Comparison of ENCODE assay signal across 2 cellular contexts in the genomic region with DNA sequence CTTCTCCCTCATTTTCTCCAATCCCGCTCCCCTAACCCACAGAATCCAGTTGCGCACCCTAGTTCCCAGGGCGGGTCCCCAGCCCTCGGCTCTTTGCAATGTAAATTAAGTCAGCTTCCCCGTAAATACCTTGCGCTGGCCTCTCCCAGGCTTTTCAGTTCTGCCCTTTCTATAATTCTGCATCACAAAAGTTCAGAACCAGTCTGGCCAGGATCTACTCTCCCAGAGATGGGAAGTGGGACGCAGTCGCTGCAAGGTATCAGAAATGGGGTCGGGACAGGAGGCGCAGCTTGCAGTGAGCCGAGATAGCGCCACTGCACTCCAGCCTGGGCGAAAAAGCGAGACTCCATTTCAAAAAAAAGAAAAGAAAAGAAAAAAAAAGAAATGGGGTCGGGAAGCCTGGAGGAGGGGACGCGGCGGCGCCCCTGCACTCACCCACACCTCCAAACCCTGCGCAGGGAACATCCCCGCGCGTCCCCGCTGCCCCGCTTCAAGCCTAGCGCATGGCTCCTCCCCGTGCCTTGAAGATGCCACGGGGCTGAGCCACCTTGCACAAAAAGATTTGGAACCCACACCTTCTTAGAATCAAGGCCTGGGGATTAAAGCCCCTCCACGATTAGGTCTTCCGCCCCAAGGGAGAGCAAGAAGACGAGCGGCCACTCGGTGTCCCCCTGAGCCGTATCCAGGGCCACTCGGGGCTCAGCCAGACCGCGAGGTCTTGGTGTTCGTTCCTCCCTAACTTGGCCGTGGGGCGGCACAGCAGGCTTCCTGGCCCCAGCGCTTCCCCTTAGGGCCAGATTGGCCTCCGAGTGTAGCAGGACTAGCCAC.
TF ChIP-seq lines count a peak whose summit lies in the region.

No MANE protein-coding gene starts in this region.

TF ChIP-seq in GM23338, 12 proteins besides CTCF, POLR2A, EP300 and RAD21:
- TF ChIP-seq ZNF331 (CRISPR knock-in tag; IDR thresholded peaks at IDR 0.05; ENCODE audit: low read depth), result no peak
- peak; percentile 38; the same call in 1 of the 2 replicates for TF ChIP-seq POLR2AphosphoS5 (IDR thresholded peaks at IDR 0.05; ENCODE audit: low read depth)
- TF ChIP-seq, protein P1, sequence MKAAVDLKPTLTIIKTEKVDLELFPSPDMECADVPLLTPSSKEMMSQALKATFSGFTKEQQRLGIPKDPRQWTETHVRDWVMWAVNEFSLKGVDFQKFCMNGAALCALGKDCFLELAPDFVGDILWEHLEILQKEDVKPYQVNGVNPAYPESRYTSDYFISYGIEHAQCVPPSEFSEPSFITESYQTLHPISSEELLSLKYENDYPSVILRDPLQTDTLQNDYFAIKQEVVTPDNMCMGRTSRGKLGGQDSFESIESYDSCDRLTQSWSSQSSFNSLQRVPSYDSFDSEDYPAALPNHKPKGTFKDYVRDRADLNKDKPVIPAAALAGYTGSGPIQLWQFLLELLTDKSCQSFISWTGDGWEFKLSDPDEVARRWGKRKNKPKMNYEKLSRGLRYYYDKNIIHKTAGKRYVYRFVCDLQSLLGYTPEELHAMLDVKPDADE (IDR thresholded peaks at IDR 0.05), result no peak
- no peak for TF ChIP-seq CREB1 (CRISPR knock-in tag; IDR thresholded peaks at IDR 0.05; ENCODE audit: low read depth)

TF ChIP-seq in WTC11, 78 proteins besides CTCF, POLR2A, EP300 and RAD21 (continues in another document):
- TF ChIP-seq, protein P2, sequence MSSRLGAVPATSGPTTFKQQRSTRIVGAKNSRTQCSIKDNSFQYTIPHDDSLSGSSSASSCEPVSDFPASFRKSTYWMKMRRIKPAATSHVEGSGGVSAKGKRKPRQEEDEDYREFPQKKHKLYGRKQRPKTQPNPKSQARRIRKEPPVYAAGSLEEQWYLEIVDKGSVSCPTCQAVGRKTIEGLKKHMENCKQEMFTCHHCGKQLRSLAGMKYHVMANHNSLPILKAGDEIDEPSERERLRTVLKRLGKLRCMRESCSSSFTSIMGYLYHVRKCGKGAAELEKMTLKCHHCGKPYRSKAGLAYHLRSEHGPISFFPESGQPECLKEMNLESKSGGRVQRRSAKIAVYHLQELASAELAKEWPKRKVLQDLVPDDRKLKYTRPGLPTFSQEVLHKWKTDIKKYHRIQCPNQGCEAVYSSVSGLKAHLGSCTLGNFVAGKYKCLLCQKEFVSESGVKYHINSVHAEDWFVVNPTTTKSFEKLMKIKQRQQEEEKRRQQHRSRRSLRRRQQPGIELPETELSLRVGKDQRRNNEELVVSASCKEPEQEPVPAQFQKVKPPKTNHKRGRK (CRISPR knock-in tag; IDR thresholded peaks at IDR 0.05; ENCODE audit: borderline replicate concordance), result no peak
- TF ChIP-seq, protein P3, sequence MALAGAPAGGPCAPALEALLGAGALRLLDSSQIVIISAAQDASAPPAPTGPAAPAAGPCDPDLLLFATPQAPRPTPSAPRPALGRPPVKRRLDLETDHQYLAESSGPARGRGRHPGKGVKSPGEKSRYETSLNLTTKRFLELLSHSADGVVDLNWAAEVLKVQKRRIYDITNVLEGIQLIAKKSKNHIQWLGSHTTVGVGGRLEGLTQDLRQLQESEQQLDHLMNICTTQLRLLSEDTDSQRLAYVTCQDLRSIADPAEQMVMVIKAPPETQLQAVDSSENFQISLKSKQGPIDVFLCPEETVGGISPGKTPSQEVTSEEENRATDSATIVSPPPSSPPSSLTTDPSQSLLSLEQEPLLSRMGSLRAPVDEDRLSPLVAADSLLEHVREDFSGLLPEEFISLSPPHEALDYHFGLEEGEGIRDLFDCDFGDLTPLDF (CRISPR knock-in tag; IDR thresholded peaks at IDR 0.05), result no peak
- TF ChIP-seq, protein P4, sequence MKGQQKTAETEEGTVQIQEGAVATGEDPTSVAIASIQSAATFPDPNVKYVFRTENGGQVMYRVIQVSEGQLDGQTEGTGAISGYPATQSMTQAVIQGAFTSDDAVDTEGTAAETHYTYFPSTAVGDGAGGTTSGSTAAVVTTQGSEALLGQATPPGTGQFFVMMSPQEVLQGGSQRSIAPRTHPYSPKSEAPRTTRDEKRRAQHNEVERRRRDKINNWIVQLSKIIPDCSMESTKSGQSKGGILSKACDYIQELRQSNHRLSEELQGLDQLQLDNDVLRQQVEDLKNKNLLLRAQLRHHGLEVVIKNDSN (CRISPR knock-in tag; IDR thresholded peaks at IDR 0.05), result no peak
- TF ChIP-seq, protein P5, sequence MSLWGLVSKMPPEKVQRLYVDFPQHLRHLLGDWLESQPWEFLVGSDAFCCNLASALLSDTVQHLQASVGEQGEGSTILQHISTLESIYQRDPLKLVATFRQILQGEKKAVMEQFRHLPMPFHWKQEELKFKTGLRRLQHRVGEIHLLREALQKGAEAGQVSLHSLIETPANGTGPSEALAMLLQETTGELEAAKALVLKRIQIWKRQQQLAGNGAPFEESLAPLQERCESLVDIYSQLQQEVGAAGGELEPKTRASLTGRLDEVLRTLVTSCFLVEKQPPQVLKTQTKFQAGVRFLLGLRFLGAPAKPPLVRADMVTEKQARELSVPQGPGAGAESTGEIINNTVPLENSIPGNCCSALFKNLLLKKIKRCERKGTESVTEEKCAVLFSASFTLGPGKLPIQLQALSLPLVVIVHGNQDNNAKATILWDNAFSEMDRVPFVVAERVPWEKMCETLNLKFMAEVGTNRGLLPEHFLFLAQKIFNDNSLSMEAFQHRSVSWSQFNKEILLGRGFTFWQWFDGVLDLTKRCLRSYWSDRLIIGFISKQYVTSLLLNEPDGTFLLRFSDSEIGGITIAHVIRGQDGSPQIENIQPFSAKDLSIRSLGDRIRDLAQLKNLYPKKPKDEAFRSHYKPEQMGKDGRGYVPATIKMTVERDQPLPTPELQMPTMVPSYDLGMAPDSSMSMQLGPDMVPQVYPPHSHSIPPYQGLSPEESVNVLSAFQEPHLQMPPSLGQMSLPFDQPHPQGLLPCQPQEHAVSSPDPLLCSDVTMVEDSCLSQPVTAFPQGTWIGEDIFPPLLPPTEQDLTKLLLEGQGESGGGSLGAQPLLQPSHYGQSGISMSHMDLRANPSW (CRISPR knock-in tag; conservative IDR thresholded peaks at IDR 0.05; ENCODE audit: low read depth), result no peak
- TF ChIP-seq TEAD4 (CRISPR knock-in tag; IDR thresholded peaks at IDR 0.05), result no peak
- TF ChIP-seq, protein P6, sequence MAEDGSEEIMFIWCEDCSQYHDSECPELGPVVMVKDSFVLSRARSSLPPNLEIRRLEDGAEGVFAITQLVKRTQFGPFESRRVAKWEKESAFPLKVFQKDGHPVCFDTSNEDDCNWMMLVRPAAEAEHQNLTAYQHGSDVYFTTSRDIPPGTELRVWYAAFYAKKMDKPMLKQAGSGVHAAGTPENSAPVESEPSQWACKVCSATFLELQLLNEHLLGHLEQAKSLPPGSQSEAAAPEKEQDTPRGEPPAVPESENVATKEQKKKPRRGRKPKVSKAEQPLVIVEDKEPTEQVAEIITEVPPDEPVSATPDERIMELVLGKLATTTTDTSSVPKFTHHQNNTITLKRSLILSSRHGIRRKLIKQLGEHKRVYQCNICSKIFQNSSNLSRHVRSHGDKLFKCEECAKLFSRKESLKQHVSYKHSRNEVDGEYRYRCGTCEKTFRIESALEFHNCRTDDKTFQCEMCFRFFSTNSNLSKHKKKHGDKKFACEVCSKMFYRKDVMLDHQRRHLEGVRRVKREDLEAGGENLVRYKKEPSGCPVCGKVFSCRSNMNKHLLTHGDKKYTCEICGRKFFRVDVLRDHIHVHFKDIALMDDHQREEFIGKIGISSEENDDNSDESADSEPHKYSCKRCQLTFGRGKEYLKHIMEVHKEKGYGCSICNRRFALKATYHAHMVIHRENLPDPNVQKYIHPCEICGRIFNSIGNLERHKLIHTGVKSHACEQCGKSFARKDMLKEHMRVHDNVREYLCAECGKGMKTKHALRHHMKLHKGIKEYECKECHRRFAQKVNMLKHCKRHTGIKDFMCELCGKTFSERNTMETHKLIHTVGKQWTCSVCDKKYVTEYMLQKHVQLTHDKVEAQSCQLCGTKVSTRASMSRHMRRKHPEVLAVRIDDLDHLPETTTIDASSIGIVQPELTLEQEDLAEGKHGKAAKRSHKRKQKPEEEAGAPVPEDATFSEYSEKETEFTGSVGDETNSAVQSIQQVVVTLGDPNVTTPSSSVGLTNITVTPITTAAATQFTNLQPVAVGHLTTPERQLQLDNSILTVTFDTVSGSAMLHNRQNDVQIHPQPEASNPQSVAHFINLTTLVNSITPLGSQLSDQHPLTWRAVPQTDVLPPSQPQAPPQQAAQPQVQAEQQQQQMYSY (CRISPR knock-in tag; IDR thresholded peaks at IDR 0.05), result no peak
- TF ChIP-seq ELF4 (CRISPR knock-in tag; IDR thresholded peaks at IDR 0.05; ENCODE audit: low read depth), result no peak
- TF ChIP-seq, protein P7, sequence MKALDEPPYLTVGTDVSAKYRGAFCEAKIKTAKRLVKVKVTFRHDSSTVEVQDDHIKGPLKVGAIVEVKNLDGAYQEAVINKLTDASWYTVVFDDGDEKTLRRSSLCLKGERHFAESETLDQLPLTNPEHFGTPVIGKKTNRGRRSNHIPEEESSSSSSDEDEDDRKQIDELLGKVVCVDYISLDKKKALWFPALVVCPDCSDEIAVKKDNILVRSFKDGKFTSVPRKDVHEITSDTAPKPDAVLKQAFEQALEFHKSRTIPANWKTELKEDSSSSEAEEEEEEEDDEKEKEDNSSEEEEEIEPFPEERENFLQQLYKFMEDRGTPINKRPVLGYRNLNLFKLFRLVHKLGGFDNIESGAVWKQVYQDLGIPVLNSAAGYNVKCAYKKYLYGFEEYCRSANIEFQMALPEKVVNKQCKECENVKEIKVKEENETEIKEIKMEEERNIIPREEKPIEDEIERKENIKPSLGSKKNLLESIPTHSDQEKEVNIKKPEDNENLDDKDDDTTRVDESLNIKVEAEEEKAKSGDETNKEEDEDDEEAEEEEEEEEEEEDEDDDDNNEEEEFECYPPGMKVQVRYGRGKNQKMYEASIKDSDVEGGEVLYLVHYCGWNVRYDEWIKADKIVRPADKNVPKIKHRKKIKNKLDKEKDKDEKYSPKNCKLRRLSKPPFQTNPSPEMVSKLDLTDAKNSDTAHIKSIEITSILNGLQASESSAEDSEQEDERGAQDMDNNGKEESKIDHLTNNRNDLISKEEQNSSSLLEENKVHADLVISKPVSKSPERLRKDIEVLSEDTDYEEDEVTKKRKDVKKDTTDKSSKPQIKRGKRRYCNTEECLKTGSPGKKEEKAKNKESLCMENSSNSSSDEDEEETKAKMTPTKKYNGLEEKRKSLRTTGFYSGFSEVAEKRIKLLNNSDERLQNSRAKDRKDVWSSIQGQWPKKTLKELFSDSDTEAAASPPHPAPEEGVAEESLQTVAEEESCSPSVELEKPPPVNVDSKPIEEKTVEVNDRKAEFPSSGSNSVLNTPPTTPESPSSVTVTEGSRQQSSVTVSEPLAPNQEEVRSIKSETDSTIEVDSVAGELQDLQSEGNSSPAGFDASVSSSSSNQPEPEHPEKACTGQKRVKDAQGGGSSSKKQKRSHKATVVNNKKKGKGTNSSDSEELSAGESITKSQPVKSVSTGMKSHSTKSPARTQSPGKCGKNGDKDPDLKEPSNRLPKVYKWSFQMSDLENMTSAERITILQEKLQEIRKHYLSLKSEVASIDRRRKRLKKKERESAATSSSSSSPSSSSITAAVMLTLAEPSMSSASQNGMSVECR (CRISPR knock-in tag; IDR thresholded peaks at IDR 0.05; ENCODE audit: borderline replicate concordance), result no peak
- no peak for TF ChIP-seq ESRRA (CRISPR knock-in tag; IDR thresholded peaks at IDR 0.05; ENCODE audit: borderline replicate concordance)
- no peak for TF ChIP-seq HMGA2 (CRISPR knock-in tag; IDR thresholded peaks at IDR 0.05)
- TF ChIP-seq, protein P8, sequence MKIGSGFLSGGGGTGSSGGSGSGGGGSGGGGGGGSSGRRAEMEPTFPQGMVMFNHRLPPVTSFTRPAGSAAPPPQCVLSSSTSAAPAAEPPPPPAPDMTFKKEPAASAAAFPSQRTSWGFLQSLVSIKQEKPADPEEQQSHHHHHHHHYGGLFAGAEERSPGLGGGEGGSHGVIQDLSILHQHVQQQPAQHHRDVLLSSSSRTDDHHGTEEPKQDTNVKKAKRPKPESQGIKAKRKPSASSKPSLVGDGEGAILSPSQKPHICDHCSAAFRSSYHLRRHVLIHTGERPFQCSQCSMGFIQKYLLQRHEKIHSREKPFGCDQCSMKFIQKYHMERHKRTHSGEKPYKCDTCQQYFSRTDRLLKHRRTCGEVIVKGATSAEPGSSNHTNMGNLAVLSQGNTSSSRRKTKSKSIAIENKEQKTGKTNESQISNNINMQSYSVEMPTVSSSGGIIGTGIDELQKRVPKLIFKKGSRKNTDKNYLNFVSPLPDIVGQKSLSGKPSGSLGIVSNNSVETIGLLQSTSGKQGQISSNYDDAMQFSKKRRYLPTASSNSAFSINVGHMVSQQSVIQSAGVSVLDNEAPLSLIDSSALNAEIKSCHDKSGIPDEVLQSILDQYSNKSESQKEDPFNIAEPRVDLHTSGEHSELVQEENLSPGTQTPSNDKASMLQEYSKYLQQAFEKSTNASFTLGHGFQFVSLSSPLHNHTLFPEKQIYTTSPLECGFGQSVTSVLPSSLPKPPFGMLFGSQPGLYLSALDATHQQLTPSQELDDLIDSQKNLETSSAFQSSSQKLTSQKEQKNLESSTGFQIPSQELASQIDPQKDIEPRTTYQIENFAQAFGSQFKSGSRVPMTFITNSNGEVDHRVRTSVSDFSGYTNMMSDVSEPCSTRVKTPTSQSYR (CRISPR knock-in tag; IDR thresholded peaks at IDR 0.05), result no peak
- no peak for TF ChIP-seq GTF2I (CRISPR knock-in tag; conservative IDR thresholded peaks at IDR 0.05)
- TF ChIP-seq, protein P9, sequence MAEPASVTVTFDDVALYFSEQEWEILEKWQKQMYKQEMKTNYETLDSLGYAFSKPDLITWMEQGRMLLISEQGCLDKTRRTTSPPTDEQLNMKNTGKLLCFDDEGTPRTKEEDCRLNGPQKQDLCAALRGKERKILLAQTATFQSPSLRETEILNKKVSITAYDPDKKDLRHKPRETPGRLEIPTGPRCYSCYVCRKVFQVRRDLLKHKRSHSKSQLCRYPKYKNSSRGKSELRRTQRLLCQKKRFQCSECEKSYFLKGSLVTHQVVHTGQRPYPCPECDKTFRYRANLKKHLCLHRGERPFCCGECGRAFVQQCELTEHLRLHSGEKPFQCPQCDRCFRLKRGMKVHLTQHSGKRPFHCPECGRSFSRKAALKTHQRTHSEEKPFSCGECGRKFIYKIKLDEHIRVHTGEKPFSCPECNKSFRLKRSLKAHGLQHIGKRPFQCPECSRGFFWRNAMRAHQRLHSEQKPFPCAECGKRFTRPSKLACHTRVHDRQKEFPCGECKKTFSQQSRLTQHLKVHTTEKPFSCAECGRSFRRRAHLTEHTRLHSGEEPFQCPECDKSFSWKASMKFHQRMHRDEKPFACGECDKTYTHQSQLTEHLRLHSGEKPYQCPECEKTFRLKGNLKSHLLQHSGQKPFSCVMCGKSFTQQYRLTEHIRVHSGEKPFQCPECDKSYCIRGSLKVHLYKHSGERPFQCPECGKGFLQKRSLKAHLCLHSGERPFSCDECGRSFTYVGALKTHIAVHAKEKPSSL (CRISPR knock-in tag; conservative IDR thresholded peaks at IDR 0.05), result no peak
- TF ChIP-seq TEAD1 (CRISPR knock-in tag; IDR thresholded peaks at IDR 0.05), result peak; percentile 77; the same call in 1 of the 2 replicates
- TF ChIP-seq RELA (CRISPR knock-in tag; IDR thresholded peaks at IDR 0.05; ENCODE audit: borderline replicate concordance), result no peak
- 0 out of 2 replicates have a peak, but pooled peaks have one; percentile 24 for TF ChIP-seq ZNF232 (CRISPR knock-in tag; IDR thresholded peaks at IDR 0.05)
- TF ChIP-seq, protein P10, sequence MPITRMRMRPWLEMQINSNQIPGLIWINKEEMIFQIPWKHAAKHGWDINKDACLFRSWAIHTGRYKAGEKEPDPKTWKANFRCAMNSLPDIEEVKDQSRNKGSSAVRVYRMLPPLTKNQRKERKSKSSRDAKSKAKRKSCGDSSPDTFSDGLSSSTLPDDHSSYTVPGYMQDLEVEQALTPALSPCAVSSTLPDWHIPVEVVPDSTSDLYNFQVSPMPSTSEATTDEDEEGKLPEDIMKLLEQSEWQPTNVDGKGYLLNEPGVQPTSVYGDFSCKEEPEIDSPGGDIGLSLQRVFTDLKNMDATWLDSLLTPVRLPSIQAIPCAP (CRISPR knock-in tag; IDR thresholded peaks at IDR 0.05), result no peak
- TF ChIP-seq, protein P11, sequence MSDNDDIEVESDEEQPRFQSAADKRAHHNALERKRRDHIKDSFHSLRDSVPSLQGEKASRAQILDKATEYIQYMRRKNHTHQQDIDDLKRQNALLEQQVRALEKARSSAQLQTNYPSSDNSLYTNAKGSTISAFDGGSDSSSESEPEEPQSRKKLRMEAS (CRISPR knock-in tag; IDR thresholded peaks at IDR 0.05), result peak; percentile 43; the same call in 1 of the 2 replicates
